In the genomic region with DNA sequence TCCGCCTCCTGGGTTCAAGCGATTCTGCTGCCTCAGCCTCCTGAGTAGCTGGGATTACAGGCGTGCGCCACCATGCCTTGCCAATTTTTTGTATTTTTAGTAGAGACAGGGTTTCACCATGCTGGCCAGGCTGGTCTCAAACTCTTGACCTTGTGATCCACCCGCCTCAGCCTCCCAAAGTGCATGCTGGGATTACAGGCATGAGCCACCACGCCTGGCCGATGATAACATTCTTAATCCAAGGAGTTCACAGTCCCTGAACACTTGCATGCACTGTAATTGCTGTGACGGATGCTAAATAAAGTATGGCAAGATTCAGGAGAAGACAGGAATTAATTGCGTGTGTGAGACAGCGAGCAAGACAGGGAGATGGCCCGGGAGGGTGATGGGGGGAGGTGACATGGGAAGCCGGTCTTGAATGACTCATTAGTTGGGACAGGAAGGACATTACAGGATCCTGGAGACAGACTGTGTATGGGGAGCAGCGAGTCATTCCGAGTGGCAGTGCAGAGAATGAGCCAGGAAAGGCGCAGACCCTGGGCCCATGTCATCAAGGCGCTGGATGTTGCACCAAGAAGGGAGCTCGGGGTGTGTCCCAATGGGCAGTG, we compare ENCODE assay signal across 17 cellular contexts. TPM values are rescaled to one million over a fixed set of nuclear protein-coding genes. Genes with fewer than 3 reads are reported as not detected.
DNase-seq lines count a peak whose midpoint lies in the region; ATAC-seq and TF ChIP-seq lines count a peak whose summit lies in the region.
"Had no signal": no experiment of that assay in that cellular context is flagged by ENCODE, and none has a peak within 500 bp of the region (broad histone marks: within the 10 kb centered on the region; RNA-seq: fewer than 3 reads in every experiment).

No MANE protein-coding gene starts in this region.

- RAD21 ChIA-PET in HCT116 (lab: Charles Lee; ENCODE audit: low non-redundant PET in 1 of 2, low total read pairs in 2 of 2, uncharacterized antibody in 2 of 2, unreplicated experiment in 2 of 2): no interaction called here

- no peak overlapping the region for H2AFZ ChIP-seq in HCT116 (ENCODE audit: low read depth, low read length, poor library complexity, severe bottlenecking)

- WGBS in adrenal gland, 4 donors: 51 to 59% (median 53%) methylated on average over 17 of the region's 17 CpGs

- H3K36me3 ChIP-seq in HCT116 (ENCODE audit: control insufficient read depth in 1 of 2, insufficient read depth in 2 of 2, low read length in 2 of 2) (no peaks in the 10 kb centered on the region), adrenal gland (replicated peaks in 1 of 2) (no peaks in the 10 kb centered on the region), ascending aorta (no peaks in the 10 kb centered on the region)
- H3K36me3 ChIP-seq: upper lobe of right lung had no signal

- TF ChIP-seq CTCF in HCT116 (IDR thresholded peaks at IDR 0.05 in 2 of 3, conservative IDR thresholded peaks at IDR 0.05 in 1 of 3; ENCODE audit: borderline replicate concordance in 1 of 3, insufficient read depth in 1 of 3, low read depth in 2 of 3, low read length in 2 of 3): no peak
- no peak for TF ChIP-seq CTCF in adrenal gland (IDR thresholded peaks at IDR 0.05)
- no peak for TF ChIP-seq CTCF in GM13977 (IDR thresholded peaks at IDR 0.05; ENCODE audit: extremely low read depth, insufficient read depth, missing control alignments)
- TF ChIP-seq CTCF in ascending aorta (IDR thresholded peaks at IDR 0.05): no peak

- TF ChIP-seq POLR2A in HCT116 (IDR thresholded peaks at IDR 0.05; ENCODE audit: borderline replicate concordance, extremely low read depth, insufficient read depth, insufficient read length) (no peak), adrenal gland (IDR thresholded peaks at IDR 0.05) (peak in 1 of 2 donors; percentile 24)

- intact Hi-C loops in HCT116 (cut with micrococcal nuclease): no loop called here
- intact Hi-C loops in adrenal gland (cut with DNase I): loop anchor here in 1 of 2 donors (10.0 kb wide), 1 partner anchor 161 kb away; no protein-coding TSS in a partner anchor
- intact Hi-C loops in ascending aorta (cut with DNase I): loop anchor here (10.0 kb wide), 1 partner anchor 59 kb away; no protein-coding TSS in a partner anchor

- H3K4me3 ChIP-seq in HCT116 (replicated peaks in 1 of 2; ENCODE audit: low read depth in 1 of 2, low read length in 2 of 2) (peak overlapping the region in 1 of 2 experiments; percentile 19; a peak in 1 of 4 replicates), adrenal gland (no peak overlapping the region), ascending aorta (no peak overlapping the region)
- H3K4me3 ChIP-seq: lung, upper lobe of right lung had no signal

- H3K9me3 ChIP-seq in HCT116 (ENCODE audit: control insufficient read depth in 1 of 2, insufficient read depth in 1 of 2, low read depth in 1 of 2, low read length in 2 of 2) (no peaks in the 10 kb centered on the region), adrenal gland (replicated peaks in 1 of 3) (no peaks in the 10 kb centered on the region), ascending aorta (no peaks in the 10 kb centered on the region)
- H3K9me3 ChIP-seq: upper lobe of right lung had no signal

- peak overlapping the region; percentile 18; the same call in 1 of the 2 replicates for H3K9ac ChIP-seq in HCT116 (ENCODE audit: low read length)

- H3K27ac ChIP-seq in HCT116 (ENCODE audit: low read depth, low read length) (0 out of 2 replicates have a peak overlapping the region, but pooled peaks have one; percentile 2), adrenal gland (peak overlapping the region in 1 of 5 donors; percentile 53), ascending aorta (no peak overlapping the region)
- H3K27ac ChIP-seq: HL-60, upper lobe of right lung had no signal

- in situ Hi-C loops in GM13977 (cut with MboI; ENCODE audit: low pct_unique_long_range_greater_than_20kb, low sequenced_read_pairs, unreplicated experiment): no loop called here

- no peak for TF ChIP-seq RAD21 in HCT116 (IDR thresholded peaks at IDR 0.05; ENCODE audit: low read depth)

- CTCF ChIA-PET in HCT116 (lab: Charles Lee): no interaction called here

- H3K27me3 ChIP-seq in HCT116 (ENCODE audit: insufficient read depth, low read length): no peaks in the 10 kb centered on the region
- no peaks in the 10 kb centered on the region for H3K27me3 ChIP-seq in adrenal gland
- no peaks in the 10 kb centered on the region for H3K27me3 ChIP-seq in ascending aorta
- H3K27me3 ChIP-seq: upper lobe of right lung had no signal

- H3K4me2 ChIP-seq in HCT116 (ENCODE audit: low read length): peak overlapping the region; percentile 71

- peak; percentile 81 for ATAC-seq in HCT116
- ATAC-seq in GM19351 (IDR thresholded peaks at IDR 0.05; ENCODE audit: unreplicated experiment): no peak
- ATAC-seq: stimulated activated naive CD8-positive, alpha-beta T cell treated with anti-CD3 and anti-CD28 coated beads, Interleukin-15, Interleukin-2, amounts not matched to agents 100 U/mL and 50 U/mL, for 24 hours; upper lobe of right lung had no signal

- no peaks in the 10 kb centered on the region for H4K20me1 ChIP-seq in HCT116 (ENCODE audit: insufficient read depth)

- no peaks in the 10 kb centered on the region for H3K9me2 ChIP-seq in HCT116 (ENCODE audit: insufficient read depth)

- H3K4me1 ChIP-seq in HCT116 (ENCODE audit: control insufficient read depth in 1 of 2, insufficient read depth in 2 of 2, low read length in 2 of 2) (peaks cover 12 to 27% of the 10 kb centered on the region in 2 experiments), adrenal gland (replicated peaks in 1 of 2) (no peaks in the 10 kb centered on the region), ascending aorta (no peaks in the 10 kb centered on the region)
- H3K4me1 ChIP-seq: upper lobe of right lung had no signal

- no peaks in the 10 kb centered on the region for H3K79me2 ChIP-seq in HCT116 (ENCODE audit: insufficient read depth, low read length)

- POLR2A ChIA-PET in HCT116 (lab: Charles Lee): no interaction called here

- DNase-seq in A172 (ENCODE audit: low spot score) (peak; percentile 79), HCT116 (ENCODE audit: low read depth, low spot score) (peak; percentile 45), adrenal gland (peak; percentile 37 to 75 (median 73)), left kidney (ENCODE audit: low read depth, low spot score) (peak; percentile 28), GM13977 (ENCODE audit: low spot score) (no peak), ascending aorta (ENCODE audit: low spot score in 2 of 2) (no peak)
- no peak for DNase-seq in activated T-cell treated with anti-CD3 and anti-CD28 coated beads, Interleukin-2, amount 50 U/mL, for 48 hours
- DNase-seq: activated B cell treated with CpG ODN at 0.5 μM for 24 hours; endodermal cell; foreskin melanocyte; NCI-H1105 treated with DMSO at 0.1 percent for 48 hours; NCI-H2171 treated with DMSO at 0.1 percent for 48 hours; stimulated activated naive CD8-positive, alpha-beta T cell treated with anti-CD3 and anti-CD28 coated beads, Interleukin-15, Interleukin-2, amounts not matched to agents 100 U/mL and 50 U/mL, for 24 hours; upper lobe of right lung had no signal

- no TSS peak for BruUV-seq in HCT116 (replicated peaks; lab: Mats Ljungman, UMichigan)

TF ChIP-seq in HCT116, 20 proteins besides CTCF, POLR2A, EP300 and RAD21:
- TF ChIP-seq JUND (IDR thresholded peaks at IDR 0.05) (peak; percentile 70), REST (IDR thresholded peaks at IDR 0.05; ENCODE audit: low read depth) (no peak), EGR1 (IDR thresholded peaks at IDR 0.05; ENCODE audit: low read depth) (no peak), FOSL1 (IDR thresholded peaks at IDR 0.05; ENCODE audit: low read depth) (peak; percentile 55), POLR2AphosphoS5 (IDR thresholded peaks at IDR 0.05; ENCODE audit: low read depth, low read length) (no peak), SP1 (IDR thresholded peaks at IDR 0.05; ENCODE audit: low read depth) (peak; percentile 30; the same call in 1 of the 2 replicates)
- TF ChIP-seq, protein P1, sequence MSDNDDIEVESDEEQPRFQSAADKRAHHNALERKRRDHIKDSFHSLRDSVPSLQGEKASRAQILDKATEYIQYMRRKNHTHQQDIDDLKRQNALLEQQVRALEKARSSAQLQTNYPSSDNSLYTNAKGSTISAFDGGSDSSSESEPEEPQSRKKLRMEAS (IDR thresholded peaks at IDR 0.05): no peak

RNA-seq across cellular contexts. Expression of gene ABCA3, which starts 6.7 kb away (rescaled TPM):
- total RNA-seq in A172 (2014; rRNA removed; shearing (Covaris generic)): 17.3 and 19.5 TPM in 2 replicates
- total RNA-seq in HCT116 (2021; ENCODE audit: unreplicated experiment): 5.4 TPM
- polyA plus RNA-seq in HCT116 (2012): 4.7 and 5.6 TPM in 2 replicates
- total RNA-seq in adrenal gland: 10 to 100 TPM; 17.9 to 30.8 (median 24.9) TPM
- polyA plus RNA-seq in adrenal gland: 10 to 100 TPM; 12.4 to 21.3 (median 12.8) TPM
- total RNA-seq in ascending aorta: 25.9 TPM

Comparison
In these comparisons a context has a peak if more than half of its experiments do, and no peak if none do; other contexts are left out.
1. DNase-seq: peak in A172 (single experiment), HCT116 (single experiment), adrenal gland (7 of 7) and left kidney (single experiment); none in GM13977 (single experiment), ascending aorta (0 of 2) and activated T-cell treated with anti-CD3 and anti-CD28 coated beads, Interleukin-2, amount 50 U/mL, for 48 hours (0 of 2).